Comparison of ENCODE assay signal across 11 cellular contexts in genomic region chr10:83941189-83941588, GRCh38.
"Had no signal": no experiment of that assay in that cellular context is flagged by ENCODE, and none has a peak within 500 bp of the region (broad histone marks: within the 10 kb centered on the region; RNA-seq: fewer than 3 reads in every experiment).

No MANE protein-coding gene starts in this region.

- ATAC-seq: GM23338, HCT116 had no signal

- H3K27ac ChIP-seq: GM23248 had no signal

- H3K9me3 ChIP-seq: HAP-1 had no signal

- H3K4me1 ChIP-seq: HAP-1 had no signal

- H3K36me3 ChIP-seq: HAP-1 had no signal

- H3K4me3 ChIP-seq: GM23248, GM23338, HAP-1 had no signal

- H3K4me2 ChIP-seq: GM23338 had no signal

- H3K9ac ChIP-seq: GM23248 had no signal

- FAIRE-seq: H1, H54 had no signal

- DNase-seq: GM23248, GOT3, H7, H9, HCEC 1CT, HFFc6 had no signal

- H2AFZ ChIP-seq: GM23248, GM23338 had no signal
